In genomic region chrX:107742754-107743191, GRCh38 we compare ENCODE assay signal across 10 cellular contexts. TPM values are rescaled to one million over a fixed set of nuclear protein-coding genes. Genes with fewer than 3 reads are reported as not detected.
A peak's percentile ranks its signal among the peaks of the same experiment; 100 is the strongest.
DNase-seq lines count a peak whose midpoint lies in the region; ATAC-seq, FAIRE-seq and TF ChIP-seq lines count a peak whose summit lies in the region.
"Had no signal": no experiment of that assay in that cellular context is flagged by ENCODE, and none has a peak within 500 bp of the region (broad histone marks: within the 10 kb centered on the region; RNA-seq: fewer than 3 reads in every experiment).

No MANE protein-coding gene starts in this region.

- CTCF ChIA-PET in A549 (lab: Yijun Ruan, JAX) (interaction anchor here (2.9 kb wide), 1 partner anchor 70 kb away, joined by 11 read pairs; no protein-coding TSS in a partner anchor), H1 (lab: Charles Lee; ENCODE audit: partially characterized antibody) (interaction anchor here (1.3 to 1.5 kb wide), 3 partner anchors 14 to 84 kb away, joined by 3 to 4 read pairs (median 4); no protein-coding TSS in a partner anchor), OCI-LY7 (lab: Charles Lee; ENCODE audit: unreplicated experiment) (no interaction called here)

- no peak overlapping the region for H2BK12ac ChIP-seq in H1 (ENCODE audit: low read depth, low read length)

- DNase-seq in A549 (ENCODE audit: low read depth in 1 of 2, low spot score in 1 of 2) (no peak), NT2/D1 (ENCODE audit: low read depth, low spot score) (no peak), H1 (ENCODE audit: low read depth in 1 of 2, low spot score in 2 of 2) (no peak), glomerular visceral epithelial cell (ENCODE audit: extremely low spot score) (no peak), OCI-LY7 (ENCODE audit: low spot score) (no peak)
- DNase-seq in stimulated activated CD4-positive, alpha-beta T cell treated with anti-CD3 and anti-CD28 coated beads, Interleukin-4, amount 100 ng/mL, for 1 hour = no peak
- no peak for DNase-seq in activated CD4-positive, alpha-beta T cell treated with anti-CD3 and anti-CD28 coated beads for 48 hours

- H3K79me2 ChIP-seq in H1 (ENCODE audit: control insufficient read depth in 1 of 2, insufficient read depth in 2 of 2, low read length in 2 of 2) = no peaks in the 10 kb centered on the region
- no peaks in the 10 kb centered on the region for H3K79me2 ChIP-seq in OCI-LY7 (ENCODE audit: insufficient read depth, low read depth, low read length)

- TF ChIP-seq POLR2A in A549 (IDR thresholded peaks at IDR 0.05; ENCODE audit: low read length) = no peak
- TF ChIP-seq POLR2A in H1 (IDR thresholded peaks at IDR 0.05; ENCODE audit: control extremely low read depth in 1 of 2, low read depth in 2 of 2, low read length in 2 of 2) = no peak

- H3K36me3 Mint-ChIP-seq in nephron (ENCODE audit: low read depth) = no peaks in the 10 kb centered on the region

- H3K36me3 ChIP-seq in NT2/D1 (ENCODE audit: insufficient read depth, insufficient read length, low read length) (no peaks in the 10 kb centered on the region), H1 (ENCODE audit: control insufficient read depth in 2 of 4, insufficient read depth in 4 of 4, low read length in 3 of 4) (no peaks in the 10 kb centered on the region), OCI-LY7 (ENCODE audit: insufficient read depth, low read length) (no peaks in the 10 kb centered on the region)

- H2BK20ac ChIP-seq in H1 (ENCODE audit: low read length) = no peak overlapping the region

- 89% methylated on average over 10 of the region's 23 CpGs for WGBS in A549 (ENCODE audit: missing lambda C conversion rate)
- 27% methylated on average over 5 of the region's 23 CpGs; no CpG with 5 or more reads in 1 of the 2 experiments for WGBS in H1 (ENCODE audit: extremely low coverage in 1 of 2, insufficient coverage in 1 of 2, insufficient read length in 1 of 2, insufficient replicate concordance in 2 of 2, low coverage in 1 of 2, low lambda C conversion rate in 2 of 2, missing lambda C conversion rate in 1 of 2), 2 experiments

- peaks cover 3% of the 10 kb centered on the region for H3K9me3 Mint-ChIP-seq in nephron

- no peak overlapping the region for H3K4me3 ChIP-seq in A549
- no peak overlapping the region for H3K4me3 ChIP-seq in NT2/D1 (ENCODE audit: insufficient read length, low read depth)
- peak overlapping the region in 1 of 4 experiments; percentile 62; a peak in 2 of 8 replicates for H3K4me3 ChIP-seq in H1 (ENCODE audit: extremely low read depth in 1 of 4, insufficient read depth in 2 of 4, low read depth in 3 of 4, low read length in 4 of 4)
- no peak overlapping the region for H3K4me3 ChIP-seq in OCI-LY7 (ENCODE audit: low read depth, low read length, poor library complexity, severe bottlenecking)

- no peaks in the 10 kb centered on the region for H3K9me2 ChIP-seq in OCI-LY7 (ENCODE audit: insufficient read depth, low read length)

- peak overlapping the region; percentile 66 for H3K9ac ChIP-seq in NT2/D1 (ENCODE audit: insufficient read length, low read depth)
- no peak overlapping the region for H3K9ac ChIP-seq in H1 (replicated peaks in 1 of 4; ENCODE audit: extremely low read depth in 1 of 4, low read depth in 3 of 4, low read length in 3 of 4)

- TF ChIP-seq CTCF in A549 (IDR thresholded peaks at IDR 0.05) = no peak
- no peak for TF ChIP-seq CTCF in H1 (IDR thresholded peaks at IDR 0.05; ENCODE audit: control extremely low read depth in 1 of 3, insufficient read depth in 1 of 3, low read depth in 1 of 3, low read length in 3 of 3)
- no peak for TF ChIP-seq CTCF in nephron (IDR thresholded peaks at IDR 0.05; ENCODE audit: unreplicated experiment in 3 of 3)
- no peak for TF ChIP-seq CTCF in OCI-LY7 (conservative IDR thresholded peaks at IDR 0.05; ENCODE audit: low read length)

- H2BK120ac ChIP-seq in H1 (replicated peaks; ENCODE audit: low read depth, low read length) = no peak overlapping the region

- ATAC-seq in A549 = no peak

- H3K79me1 ChIP-seq in H1 (ENCODE audit: low read depth, low read length) = no peaks in the 10 kb centered on the region

- no peaks in the 10 kb centered on the region; the same call in 1 of the 2 replicates for H3K23me2 ChIP-seq in H1 (ENCODE audit: low read depth, low read length)

- H3K4me1 ChIP-seq in A549 = peaks cover 20% of the 10 kb centered on the region
- peaks cover 8% of the 10 kb centered on the region for H3K4me1 ChIP-seq in NT2/D1 (ENCODE audit: insufficient read depth, insufficient read length)
- H3K4me1 ChIP-seq in H1 (replicated peaks in 1 of 4; ENCODE audit: control insufficient read depth in 3 of 4, insufficient read depth in 4 of 4, low read length in 3 of 4) = peaks cover 2 to 11% (median 6%) of the 10 kb centered on the region in 4 experiments; a peak in 5 of 7 replicates
- no peaks in the 10 kb centered on the region for H3K4me1 ChIP-seq in OCI-LY7 (ENCODE audit: insufficient read depth, low read length, poor library complexity, severe bottlenecking)

- H3K4me2 ChIP-seq in A549 (peak overlapping the region; percentile 41; the same call in 2 of the 3 replicates), H1 (ENCODE audit: insufficient read depth in 1 of 2, low read depth in 2 of 2, low read length in 2 of 2) (peak overlapping the region; percentile 62 to 79; a peak in 3 of 4 replicates), OCI-LY7 (ENCODE audit: low read length) (no peak overlapping the region)

- peaks cover 4% of the 10 kb centered on the region for H3K27me3 Mint-ChIP-seq in nephron (ENCODE audit: low read depth)

- H4K8ac ChIP-seq in H1 (ENCODE audit: extremely low read depth, insufficient read depth, low read length) = no peak overlapping the region

- no peak overlapping the region for H4K91ac ChIP-seq in H1 (replicated peaks; ENCODE audit: insufficient read length, low read length)

- no peak overlapping the region for H2BK5ac ChIP-seq in H1 (ENCODE audit: low read depth, low read length)

- H3K23ac ChIP-seq in H1 (ENCODE audit: insufficient read length) = no peak overlapping the region

- intact Hi-C loops in OCI-LY7 (cut with micrococcal nuclease; ENCODE audit: unreplicated experiment) = no loop called here

- H2AK5ac ChIP-seq in H1 (ENCODE audit: low read depth, low read length) = no peak overlapping the region

- peak overlapping the region; percentile 98 to 99 (median 99) for H3K27ac Mint-ChIP-seq in nephron

- H3K4me1 Mint-ChIP-seq in nephron = peaks cover 66% of the 10 kb centered on the region

- H3K56ac ChIP-seq in H1 (replicated peaks; ENCODE audit: insufficient read length, low read depth, low read length) = no peak overlapping the region

- H4K20me1 ChIP-seq in H1 (replicated peaks in 1 of 2; ENCODE audit: control insufficient read depth in 1 of 2, insufficient read depth in 2 of 2, low read length in 2 of 2) (no peaks in the 10 kb centered on the region), OCI-LY7 (ENCODE audit: insufficient read depth, low read length) (no peaks in the 10 kb centered on the region)

- H3K9me3 ChIP-seq in A549 (no peaks in the 10 kb centered on the region), NT2/D1 (ENCODE audit: insufficient read depth, low read length) (no peaks in the 10 kb centered on the region), H1 (ENCODE audit: insufficient read depth in 2 of 2, low read depth in 1 of 2, low read length in 1 of 2) (no peaks in the 10 kb centered on the region), OCI-LY7 (ENCODE audit: low read length) (no peaks in the 10 kb centered on the region)

- peak overlapping the region; percentile 60; the same call in 1 of the 2 replicates for H3K18ac ChIP-seq in H1 (ENCODE audit: extremely low read depth, low read length)

- H4K5ac ChIP-seq in H1 (ENCODE audit: insufficient read length, low read depth, low read length) = no peak overlapping the region

- TF ChIP-seq EP300 in A549 (IDR thresholded peaks at IDR 0.05) (no peak), H1 (IDR thresholded peaks at IDR 0.05; ENCODE audit: borderline replicate concordance in 1 of 2, low read depth in 2 of 2, low read length in 2 of 2) (no peak)

- H3K14ac ChIP-seq in H1 (ENCODE audit: insufficient read length) = no peak overlapping the region

- H3K4ac ChIP-seq in H1 (replicated peaks; ENCODE audit: insufficient read length, low read depth, low read length) = no peak overlapping the region

- no TSS peak for BruUV-seq in OCI-LY7 (replicated peaks; lab: Mats Ljungman, UMichigan)

- H3K27ac ChIP-seq in A549 (peak overlapping the region; percentile 69 to 73; a peak in 4 of 6 replicates), H1 (ENCODE audit: low read depth, low read length) (no peak overlapping the region), OCI-LY7 (ENCODE audit: low read depth, low read length, poor library complexity, severe bottlenecking) (no peak overlapping the region)

- POLR2A ChIA-PET in A549 (lab: Yijun Ruan, JAX) (interaction anchor here (0.7 kb wide), 1 partner anchor 10 kb away, joined by 4 read pairs; no protein-coding TSS in a partner anchor), H1 (lab: Charles Lee; ENCODE audit: partially characterized antibody) (interaction anchor here (1.4 to 1.5 kb wide), 2 partner anchors 11 to 26 kb away, joined by 4 to 7 read pairs; no protein-coding TSS in a partner anchor), OCI-LY7 (lab: Charles Lee) (no interaction called here)

- TF ChIP-seq RAD21 in A549 (conservative IDR thresholded peaks at IDR 0.05 in 1 of 2, IDR thresholded peaks at IDR 0.05 in 1 of 2) (no peak), H1 (IDR thresholded peaks at IDR 0.05 in 1 of 2, conservative IDR thresholded peaks at IDR 0.05 in 1 of 2; ENCODE audit: low read depth in 2 of 2, low read length in 2 of 2) (no peak)

- peak overlapping the region; percentile 76 to 83 (median 77) for H3K4me3 Mint-ChIP-seq in nephron

- H3K27me3 ChIP-seq in NT2/D1 (ENCODE audit: insufficient read depth, insufficient read length) = peaks cover 8% of the 10 kb centered on the region
- H3K27me3 ChIP-seq in H1 (replicated peaks in 1 of 4; ENCODE audit: control insufficient read depth in 3 of 4, extremely low read depth in 1 of 4, insufficient read depth in 3 of 4, low read length in 3 of 4) = peaks cover 0 to 1% (median 0%) of the 10 kb centered on the region in 4 experiments; a peak in 2 of 7 replicates

- H2AFZ ChIP-seq in H1 (ENCODE audit: low read length) = no peak overlapping the region
- H2AFZ ChIP-seq in OCI-LY7 (ENCODE audit: low read length) = no peak overlapping the region

- FAIRE-seq in A549 (lab: Jason Lieb, UNC) (no peak), H1 (lab: Jason Lieb, UNC) (no peak)

- H2BK15ac ChIP-seq in H1 (ENCODE audit: low read length) = no peak overlapping the region

RNA-seq across cellular contexts. Expression of gene TSC22D3, which starts 32.8 kb away (rescaled TPM):
- polyA plus RNA-seq in A549 (2011; rRNA removed) (51.8 and 65.4 TPM in 2 replicates), A549 (2017; fragmentation: RNase III; extraction: RNeasy Plus Mini Kit Qiagen cat#74134 plus additional on column Dnase treatment) (10.8 to 13.3 TPM (median 12.2 TPM) in 3 replicates), H1 (2011; rRNA removed) (12.9 and 19.1 TPM in 2 replicates)
- polyA plus RNA-seq in A549 (2012; cell fraction: cytosol; rRNA removed) = 24.0 and 25.1 TPM in 2 replicates
- polyA plus RNA-seq in A549 (2012; cell fraction: nucleus; rRNA removed) = 55.5 and 76.3 TPM in 2 replicates
- 31.0 and 33.9 TPM in 2 replicates for polyA minus RNA-seq in A549 (2011; rRNA and poly(A)+ RNA removed)
- 7.6 TPM in 2 replicates for total RNA-seq in H1 (2021; fragmentation: NEBNext Ultra II Directional; extraction: Animal tissue kit (Norgen Biotek cat#: 25700))
- polyA plus RNA-seq in H1 (2011; cell fraction: cytosol; rRNA removed) = 24.8 TPM
- 38.1 TPM for polyA plus RNA-seq in H1 (2011; cell fraction: nucleus; rRNA removed)
- polyA plus RNA-seq in H1 (2012, experiment 1 of 2) = 7.3 to 10.6 TPM (median 8.5 TPM) in 4 replicates
- 4.2 TPM for polyA plus RNA-seq in H1 (2012, experiment 2 of 2)
- 7.2 TPM for polyA plus RNA-seq in H1 (2013, experiment 1 of 2)
- 7.5 TPM for polyA plus RNA-seq in H1 (2013, experiment 2 of 2)
- polyA minus RNA-seq in H1 (2011; rRNA and poly(A)+ RNA removed) = 8.6 and 11.4 TPM in 2 replicates
- polyA minus RNA-seq in H1 (2011; cell fraction: cytosol; rRNA and poly(A)+ RNA removed) = 11.3 TPM
- polyA minus RNA-seq in H1 (2011; cell fraction: nucleus; rRNA and poly(A)+ RNA removed) = 26.9 TPM
- 28.3 and 35.6 TPM in 2 replicates for total RNA-seq in OCI-LY7 (2014; rRNA removed; shearing (Covaris generic))
- 28.4 and 29.3 TPM in 2 replicates for total RNA-seq in OCI-LY7 (2022)

RNA-seq across cellular contexts. Expression of gene NCBP2L, which starts 34.8 kb away (rescaled TPM):
- polyA plus RNA-seq in A549 (2011; rRNA removed) (not detected in 2 replicates), A549 (2017; fragmentation: RNase III; extraction: RNeasy Plus Mini Kit Qiagen cat#74134 plus additional on column Dnase treatment) (not detected in 3 replicates), H1 (2011; rRNA removed) (not detected in 2 replicates)
- not detected in 2 replicates for polyA plus RNA-seq in A549 (2012; cell fraction: cytosol; rRNA removed)
- polyA plus RNA-seq in A549 (2012; cell fraction: nucleus; rRNA removed) = not detected in 2 replicates
- not detected in 2 replicates for polyA minus RNA-seq in A549 (2011; rRNA and poly(A)+ RNA removed)
- not detected in 2 replicates for total RNA-seq in H1 (2021; fragmentation: NEBNext Ultra II Directional; extraction: Animal tissue kit (Norgen Biotek cat#: 25700))
- not detected for polyA plus RNA-seq in H1 (2011; cell fraction: cytosol; rRNA removed)
- not detected for polyA plus RNA-seq in H1 (2011; cell fraction: nucleus; rRNA removed)
- not detected in 4 replicates for polyA plus RNA-seq in H1 (2012, experiment 1 of 2)
- polyA plus RNA-seq in H1 (2012, experiment 2 of 2) = not detected
- not detected for polyA plus RNA-seq in H1 (2013, experiment 1 of 2)
- polyA plus RNA-seq in H1 (2013, experiment 2 of 2) = not detected
- not detected in 2 replicates for polyA minus RNA-seq in H1 (2011; rRNA and poly(A)+ RNA removed)
- not detected for polyA minus RNA-seq in H1 (2011; cell fraction: cytosol; rRNA and poly(A)+ RNA removed)
- not detected for polyA minus RNA-seq in H1 (2011; cell fraction: nucleus; rRNA and poly(A)+ RNA removed)
- total RNA-seq in OCI-LY7 (2014; rRNA removed; shearing (Covaris generic)) = not detected in 2 replicates
- not detected in 2 replicates for total RNA-seq in OCI-LY7 (2022)
- total RNA-seq: dermis microvascular lymphatic vessel endothelial cell; T-helper 1 cell treated with Interleukin-12 subunit alpha and Interleukin-12 subunit beta and Interleukin-4 antibody, amounts not matched to agents 30 ng/mL and 1 ng/mL, for 36 hours had no signal

Comparison
In these comparisons a context has a peak if more than half of its experiments do, and no peak if none do; other contexts are left out.
1. H3K27ac ChIP-seq: peak in A549 (2 of 2); none in H1 (single experiment) and OCI-LY7 (single experiment).